In the genomic region with DNA sequence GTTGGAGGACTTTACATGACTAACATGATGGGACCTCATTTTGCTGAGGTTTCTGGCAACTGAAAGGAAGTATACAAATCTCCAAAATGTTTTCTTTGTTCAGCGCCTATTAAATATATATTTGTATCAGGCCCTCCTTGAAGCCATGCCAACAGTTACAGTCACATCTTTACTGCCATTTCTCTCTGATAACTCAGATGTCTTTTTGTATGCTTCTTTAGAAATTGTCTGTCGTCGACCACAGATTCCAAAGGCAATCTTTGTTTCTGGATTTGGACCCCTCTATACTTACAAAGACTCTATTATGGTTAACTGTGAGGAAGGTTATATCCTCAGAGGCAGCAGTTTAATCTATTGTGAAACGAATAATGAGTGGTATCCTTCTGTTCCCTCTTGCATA, we compare ENCODE assay signal across 19 cellular contexts.
"Had no signal": no experiment of that assay in that cellular context is flagged by ENCODE, and none has a peak within 500 bp of the region (broad histone marks: within the 10 kb centered on the region; RNA-seq: fewer than 3 reads in every experiment).

No MANE protein-coding gene starts in this region.

- H3K9me3 ChIP-seq: SJCRH30 had no signal

- H3K4me1 ChIP-seq: SJCRH30 had no signal

- ATAC-seq: Panc1, Right ventricle myocardium inferior had no signal

- H3K27me3 ChIP-seq: SJCRH30 had no signal

- H3K27ac ChIP-seq: HL-60, SJCRH30, SK-N-MC had no signal

- H3K4me3 ChIP-seq: SJCRH30, SK-N-MC had no signal

- DNase-seq: KBM-7, NCI-H1048, NCI-H1105, NCI-H1417, NCI-H146, NCI-H1694 treated with DMSO at 0.1 percent for 48 hours, NCI-H1930, NCI-H2081, NCI-H2107, NCI-H2227 treated with DMSO at 0.1 percent for 48 hours, NCI-H524, NCI-H526 treated with DMSO at 0.1 percent for 48 hours, PC-3, SHP77 treated with DMSO at 0.1 percent for 48 hours, SJCRH30 had no signal

- H3K36me3 ChIP-seq: SJCRH30 had no signal
